9 cellular contexts compared by ENCODE assay signal in the genomic region with DNA sequence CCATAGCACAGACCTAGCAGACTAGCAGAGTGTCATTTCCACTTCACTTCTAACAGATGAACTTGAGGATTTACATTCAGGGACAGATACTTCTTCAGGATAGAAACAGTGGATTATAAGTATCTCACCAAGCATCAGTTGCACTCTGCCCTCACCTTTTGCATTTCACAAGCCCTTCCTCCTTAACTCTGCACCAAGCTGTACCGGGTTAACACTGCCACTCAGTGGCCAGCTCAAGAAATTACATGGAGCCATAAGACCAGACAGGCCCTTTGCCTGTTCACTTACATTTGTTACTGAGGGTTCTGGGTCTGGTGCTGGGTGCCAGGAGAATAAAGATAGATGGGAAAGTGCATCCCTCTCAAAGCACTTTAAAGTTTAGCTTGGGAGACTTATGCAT.
DNase-seq lines count a peak whose midpoint lies in the region; ATAC-seq, FAIRE-seq and TF ChIP-seq lines count a peak whose summit lies in the region.
"Had no signal": no experiment of that assay in that cellular context is flagged by ENCODE, and none has a peak within 500 bp of the region (broad histone marks: within the 10 kb centered on the region; RNA-seq: fewer than 3 reads in every experiment).

No MANE protein-coding gene starts in this region.

- H3K4me1 ChIP-seq in HepG2 (ENCODE audit: insufficient read depth, low read length) (no peaks in the 10 kb centered on the region), right lobe of liver (no peaks in the 10 kb centered on the region), upper lobe of right lung (no peaks in the 10 kb centered on the region)
- H3K4me1 ChIP-seq: gastroesophageal sphincter had no signal

- no peak overlapping the region for H3K4me3 ChIP-seq in HepG2 (replicated peaks in 1 of 3; ENCODE audit: insufficient read depth in 1 of 3, low read depth in 2 of 3, low read length in 3 of 3)
- no peak overlapping the region for H3K4me3 ChIP-seq in right lobe of liver
- no peak overlapping the region for H3K4me3 ChIP-seq in upper lobe of right lung
- H3K4me3 ChIP-seq: gastroesophageal sphincter had no signal

- POLR2A ChIA-PET in HepG2 (lab: Yijun Ruan, JAX), result no interaction called here

- H3K4me2 ChIP-seq in HepG2 (ENCODE audit: low read depth, low read length), result no peak overlapping the region

- in situ Hi-C loops in HepG2 (cut with HindIII; ENCODE audit: extremely low pct_ligation_motif_present, low pct_unique_long_range_greater_than_20kb), result no loop called here

- no peak overlapping the region for H3K4me3 Mint-ChIP-seq in endothelial cell (ENCODE audit: unreplicated experiment)

- no peak for TF ChIP-seq EP300 in HepG2 (IDR thresholded peaks at IDR 0.05; ENCODE audit: low read depth in 2 of 2, low read length in 2 of 2)
- no peak for TF ChIP-seq EP300 in HepG2 (CRISPR knock-in tag; IDR thresholded peaks at IDR 0.05; ENCODE audit: borderline replicate concordance)

- DNase-seq in HepG2 (ENCODE audit: low spot score), result peak; percentile 10
- no peak for DNase-seq in right lobe of liver
- DNase-seq in NAMALWA (ENCODE audit: low spot score), result peak; percentile 53
- peak; percentile 33 for DNase-seq in endothelial cell (ENCODE audit: low spot score)
- no peak for DNase-seq in upper lobe of right lung
- no peak for DNase-seq in AG08395 (ENCODE audit: low spot score)

- H3K9me3 ChIP-seq in HepG2 (ENCODE audit: low read length), result peaks cover 32% of the 10 kb centered on the region
- peaks cover 0 to 6% (median 2%) of the 10 kb centered on the region in 4 donors for H3K9me3 ChIP-seq in right lobe of liver
- H3K9me3 ChIP-seq in upper lobe of right lung, result peaks cover 9% of the 10 kb centered on the region

- H3K27ac ChIP-seq in HepG2 (ENCODE audit: extremely low read length, insufficient read depth, low read length) (no peak overlapping the region), right lobe of liver (no peak overlapping the region), upper lobe of right lung (no peak overlapping the region)
- H3K27ac ChIP-seq: gastroesophageal sphincter had no signal

- H3K27me3 Mint-ChIP-seq in endothelial cell (ENCODE audit: unreplicated experiment), result peaks cover 7% of the 10 kb centered on the region

- 92% methylated on average over 1 of the region's 1 CpG for WGBS in HepG2 (ENCODE audit: low lambda C conversion rate)
- WGBS in right lobe of liver (ENCODE audit: insufficient coverage, low coverage, low lambda C conversion rate, missing lambda C conversion rate), result no CpG with 5 or more reads among the region's 1 CpG

- H3K36me3 Mint-ChIP-seq in endothelial cell (ENCODE audit: low read depth, unreplicated experiment), result peaks cover 41% of the 10 kb centered on the region

- intact Hi-C loops in HepG2 (cut with micrococcal nuclease; ENCODE audit: unreplicated experiment) (no loop called here), right lobe of liver (cut with DNase I) (no loop called here), upper lobe of right lung (cut with DNase I) (no loop called here)

- no peak overlapping the region for H2AFZ ChIP-seq in HepG2 (ENCODE audit: low read length)

- no peak for TF ChIP-seq POLR2A in HepG2 (IDR thresholded peaks at IDR 0.05; ENCODE audit: insufficient read depth in 1 of 2, low read depth in 2 of 2, low read length in 2 of 2)
- no peak for TF ChIP-seq POLR2A in right lobe of liver (IDR thresholded peaks at IDR 0.05)

- no peak for TF ChIP-seq RAD21 in HepG2 (CRISPR knock-in tag; IDR thresholded peaks at IDR 0.05)

- no peak for FAIRE-seq in HepG2 (lab: Jason Lieb, UNC)

- TF ChIP-seq CTCF in HepG2 (CRISPR knock-in tag; IDR thresholded peaks at IDR 0.05) (peak; percentile 42), right lobe of liver (IDR thresholded peaks at IDR 0.05) (peak in 1 of 4 donors; percentile 20), endothelial cell (IDR thresholded peaks at IDR 0.05; ENCODE audit: unreplicated experiment) (peak; percentile 64), upper lobe of right lung (IDR thresholded peaks at IDR 0.05) (peak; percentile 15)

- H3K79me2 ChIP-seq in HepG2 (ENCODE audit: insufficient read depth, low read length), result no peaks in the 10 kb centered on the region

- H3K9ac ChIP-seq in HepG2 (ENCODE audit: insufficient read depth, low read depth, low read length), result no peak overlapping the region

- no peaks in the 10 kb centered on the region for H3K27me3 ChIP-seq in HepG2 (ENCODE audit: control insufficient read depth in 1 of 2, insufficient read depth in 2 of 2, low read length in 2 of 2)
- no peaks in the 10 kb centered on the region for H3K27me3 ChIP-seq in right lobe of liver
- H3K27me3 ChIP-seq in upper lobe of right lung, result no peaks in the 10 kb centered on the region

- H3K27ac Mint-ChIP-seq in endothelial cell (ENCODE audit: unreplicated experiment), result no peak overlapping the region

- H3K36me3 ChIP-seq in HepG2 (replicated peaks in 1 of 2; ENCODE audit: control insufficient read depth in 1 of 2, insufficient read depth in 2 of 2, low read length in 2 of 2) (peaks cover 5 to 42% of the 10 kb centered on the region in 2 experiments), right lobe of liver (no peaks in the 10 kb centered on the region), upper lobe of right lung (no peaks in the 10 kb centered on the region)
- H3K36me3 ChIP-seq: gastroesophageal sphincter had no signal

- no peak for ATAC-seq in HepG2
- ATAC-seq in right lobe of liver, result no peak
- no peak for ATAC-seq in upper lobe of right lung
- ATAC-seq in GM21825 (IDR thresholded peaks at IDR 0.05; ENCODE audit: unreplicated experiment), result no peak
- no peak for ATAC-seq in GM18498 (IDR thresholded peaks at IDR 0.05; ENCODE audit: unreplicated experiment)
- ATAC-seq: gastroesophageal sphincter had no signal

- H3K9me3 Mint-ChIP-seq in endothelial cell (ENCODE audit: unreplicated experiment), result peaks cover 12% of the 10 kb centered on the region

- CTCF ChIA-PET in HepG2 (lab: Yijun Ruan, JAX; ENCODE audit: low intra/inter-chr PET ratio, low total read pairs), result no interaction called here

- H4K20me1 ChIP-seq in HepG2 (ENCODE audit: insufficient read depth, low read length), result peaks cover 4% of the 10 kb centered on the region; the same call in 1 of the 2 replicates

- no TSS peak for BruUV-seq in HepG2 (replicated peaks; lab: Mats Ljungman, UMichigan)

- no peaks in the 10 kb centered on the region for H3K4me1 Mint-ChIP-seq in endothelial cell (ENCODE audit: unreplicated experiment)

TF ChIP-seq in HepG2, 621 proteins besides CTCF, POLR2A, EP300 and RAD21:
- TF ChIP-seq TOPORS (CRISPR knock-in tag; IDR thresholded peaks at IDR 0.05) (0 out of 2 replicates have a peak, but pooled peaks have one; percentile 29), IKZF4 (CRISPR knock-in tag; IDR thresholded peaks at IDR 0.05; ENCODE audit: borderline replicate concordance, low read depth, not compliant biosample characterization) (no peak)
- TF ChIP-seq, protein P1, sequence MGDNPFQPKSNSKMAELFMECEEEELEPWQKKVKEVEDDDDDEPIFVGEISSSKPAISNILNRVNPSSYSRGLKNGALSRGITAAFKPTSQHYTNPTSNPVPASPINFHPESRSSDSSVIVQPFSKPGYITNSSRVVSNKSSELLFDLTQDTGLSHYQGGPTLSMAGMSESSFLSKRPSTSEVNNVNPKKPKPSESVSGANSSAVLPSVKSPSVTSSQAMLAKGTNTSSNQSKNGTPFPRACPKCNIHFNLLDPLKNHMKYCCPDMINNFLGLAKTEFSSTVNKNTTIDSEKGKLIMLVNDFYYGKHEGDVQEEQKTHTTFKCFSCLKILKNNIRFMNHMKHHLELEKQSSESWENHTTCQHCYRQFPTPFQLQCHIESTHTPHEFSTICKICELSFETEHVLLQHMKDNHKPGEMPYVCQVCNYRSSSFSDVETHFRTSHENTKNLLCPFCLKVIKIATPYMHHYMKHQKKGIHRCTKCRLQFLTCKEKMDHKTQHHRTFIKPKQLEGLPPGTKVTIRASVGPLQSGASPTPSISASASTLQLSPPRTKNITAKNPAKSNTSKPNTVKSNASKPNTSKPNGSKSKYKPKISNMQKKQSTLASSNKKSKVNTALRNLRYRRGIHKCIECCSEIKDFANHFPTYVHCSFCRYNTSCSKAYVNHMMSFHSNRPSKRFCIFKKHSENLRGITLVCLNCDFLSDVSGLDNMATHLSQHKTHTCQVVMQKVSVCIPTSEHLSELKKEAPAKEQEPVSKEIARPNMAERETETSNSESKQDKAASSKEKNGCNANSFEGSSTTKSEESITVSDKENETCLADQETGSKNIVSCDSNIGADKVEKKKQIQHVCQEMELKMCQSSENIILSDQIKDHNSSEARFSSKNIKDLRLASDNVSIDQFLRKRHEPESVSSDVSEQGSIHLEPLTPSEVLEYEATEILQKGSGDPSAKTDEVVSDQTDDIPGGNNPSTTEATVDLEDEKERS (CRISPR knock-in tag; IDR thresholded peaks at IDR 0.05), result 0 out of 2 replicates have a peak, but pooled peaks have one; percentile 41

Comparison
In these comparisons a context has a peak if more than half of its experiments do, and no peak if none do; other contexts are left out.
1. DNase-seq: peak in HepG2 (single experiment), NAMALWA (single experiment) and endothelial cell (single experiment); none in right lobe of liver (0 of 3), upper lobe of right lung (single experiment) and AG08395 (single experiment).